In genomic region chr16:87582966-87583325, GRCh38 we compare ENCODE assay signal across 12 cellular contexts. TPM values are rescaled to one million over a fixed set of nuclear protein-coding genes. Genes with fewer than 3 reads are reported as not detected.
DNase-seq lines count a peak whose midpoint lies in the region; ATAC-seq, FAIRE-seq and TF ChIP-seq lines count a peak whose summit lies in the region.
"Had no signal": no experiment of that assay in that cellular context is flagged by ENCODE, and none has a peak within 500 bp of the region (broad histone marks: within the 10 kb centered on the region; RNA-seq: fewer than 3 reads in every experiment).

No MANE protein-coding gene starts in this region.

- peak overlapping the region; percentile 62 for H2AFZ ChIP-seq in astrocyte (ENCODE audit: low read depth, low read length)
- H2AFZ ChIP-seq in HepG2 (ENCODE audit: low read length): no peak overlapping the region

- H3K79me2 ChIP-seq in astrocyte (ENCODE audit: insufficient read depth, low read length) (no peaks in the 10 kb centered on the region), HepG2 (ENCODE audit: insufficient read depth, low read length) (no peaks in the 10 kb centered on the region)

- TF ChIP-seq RAD21 in A549 (conservative IDR thresholded peaks at IDR 0.05 in 1 of 2, IDR thresholded peaks at IDR 0.05 in 1 of 2) (no peak), HepG2 (CRISPR knock-in tag; IDR thresholded peaks at IDR 0.05) (no peak)

- H3K27ac Mint-ChIP-seq in astrocyte (ENCODE audit: unreplicated experiment): peak overlapping the region; percentile 87
- H3K27ac Mint-ChIP-seq: activated naive CD8-positive, alpha-beta T cell had no signal

- peaks cover 7% of the 10 kb centered on the region for H3K9me3 Mint-ChIP-seq in astrocyte (ENCODE audit: unreplicated experiment)

- H3K27ac ChIP-seq in A549: peak overlapping the region; percentile 84 to 89
- H3K27ac ChIP-seq in astrocyte (ENCODE audit: low read depth, low read length): peak overlapping the region; percentile 97
- no peak overlapping the region for H3K27ac ChIP-seq in HepG2 (ENCODE audit: extremely low read length, insufficient read depth, low read length)
- H3K27ac ChIP-seq in skeletal muscle tissue (ENCODE audit: low read depth, low read length): peak overlapping the region; percentile 76

- no peak for TF ChIP-seq EP300 in A549 (IDR thresholded peaks at IDR 0.05)
- TF ChIP-seq EP300 in HepG2 (IDR thresholded peaks at IDR 0.05; ENCODE audit: low read depth in 2 of 2, low read length in 2 of 2): no peak
- no peak for TF ChIP-seq EP300 in HepG2 (CRISPR knock-in tag; IDR thresholded peaks at IDR 0.05; ENCODE audit: borderline replicate concordance)

- H3K36me3 ChIP-seq in astrocyte (ENCODE audit: insufficient read depth, low read length) (no peaks in the 10 kb centered on the region), HepG2 (replicated peaks in 1 of 2; ENCODE audit: control insufficient read depth in 1 of 2, insufficient read depth in 2 of 2, low read length in 2 of 2) (no peaks in the 10 kb centered on the region), skeletal muscle tissue (ENCODE audit: control insufficient read depth in 3 of 3, insufficient read depth in 3 of 3, low read length in 3 of 3) (no peaks in the 10 kb centered on the region)

- no peak for FAIRE-seq in A549 (lab: Jason Lieb, UNC)
- FAIRE-seq in astrocyte (lab: Jason Lieb, UNC): peak; percentile 63
- FAIRE-seq in HepG2 (lab: Jason Lieb, UNC): no peak

- H3K27me3 ChIP-seq in astrocyte (ENCODE audit: insufficient read depth, low read length): peaks cover 3% of the 10 kb centered on the region
- peaks cover 27 to 79% of the 10 kb centered on the region in 2 experiments for H3K27me3 ChIP-seq in HepG2 (ENCODE audit: control insufficient read depth in 1 of 2, insufficient read depth in 2 of 2, low read length in 2 of 2)
- H3K27me3 ChIP-seq in skeletal muscle tissue (ENCODE audit: control insufficient read depth in 3 of 3, insufficient read depth in 3 of 3, low read length in 3 of 3): peaks cover 12 to 36% (median 32%) of the 10 kb centered on the region in 3 donors

- H3K4me1 Mint-ChIP-seq in astrocyte (ENCODE audit: low read depth, unreplicated experiment): peaks cover 38% of the 10 kb centered on the region

- BruUV-seq in HepG2 (replicated peaks; lab: Mats Ljungman, UMichigan): no TSS peak

- H3K9me3 ChIP-seq in A549 (no peaks in the 10 kb centered on the region), astrocyte (ENCODE audit: insufficient read depth, low read depth, low read length) (no peaks in the 10 kb centered on the region), HepG2 (ENCODE audit: low read length) (no peaks in the 10 kb centered on the region), skeletal muscle tissue (ENCODE audit: control insufficient read depth in 3 of 3, low read length in 3 of 3) (no peaks in the 10 kb centered on the region)

- in situ Hi-C loops in HepG2 (cut with HindIII; ENCODE audit: extremely low pct_ligation_motif_present, low pct_unique_long_range_greater_than_20kb): no loop called here

- no peak for ATAC-seq in A549
- no peak for ATAC-seq in HepG2

- WGBS in A549 (ENCODE audit: missing lambda C conversion rate): 72% methylated on average over 2 of the region's 2 CpGs
- 7% methylated on average over 2 of the region's 2 CpGs for WGBS in HepG2 (ENCODE audit: low lambda C conversion rate)

- H4K20me1 ChIP-seq in astrocyte (ENCODE audit: insufficient read depth, low read length) (no peaks in the 10 kb centered on the region), HepG2 (ENCODE audit: insufficient read depth, low read length) (no peaks in the 10 kb centered on the region)

- POLR2A ChIA-PET in A549 (lab: Yijun Ruan, JAX): interaction anchor here (0.6 to 1.8 kb wide), 4 partner anchors 8 to 199 kb away, joined by 3 to 6 read pairs (median 4); partner anchors contain the start of gene FBXO31
- POLR2A ChIA-PET in HepG2 (lab: Yijun Ruan, JAX): interaction anchor here (1.6 kb wide), 1 partner anchor 12 kb away, joined by 6 read pairs; no protein-coding TSS in a partner anchor

- H3K36me3 Mint-ChIP-seq in astrocyte (ENCODE audit: low read depth, unreplicated experiment): no peaks in the 10 kb centered on the region
- H3K36me3 Mint-ChIP-seq: activated naive CD8-positive, alpha-beta T cell had no signal

- TF ChIP-seq POLR2A in A549 (IDR thresholded peaks at IDR 0.05; ENCODE audit: low read length) (no peak), HepG2 (IDR thresholded peaks at IDR 0.05; ENCODE audit: insufficient read depth in 1 of 2, low read depth in 2 of 2, low read length in 2 of 2) (no peak)

- intact Hi-C loops in HepG2 (cut with micrococcal nuclease; ENCODE audit: unreplicated experiment): no loop called here

- H3K4me2 ChIP-seq in A549: peak overlapping the region; percentile 79
- peak overlapping the region; percentile 78 for H3K4me2 ChIP-seq in astrocyte (ENCODE audit: low read length)
- H3K4me2 ChIP-seq in HepG2 (ENCODE audit: low read depth, low read length): no peak overlapping the region

- H3K27me3 Mint-ChIP-seq in astrocyte (ENCODE audit: low read depth, unreplicated experiment): peaks cover 6% of the 10 kb centered on the region

- H3K9ac ChIP-seq in astrocyte (ENCODE audit: low read length) (peak overlapping the region; percentile 85), HepG2 (ENCODE audit: insufficient read depth, low read depth, low read length) (no peak overlapping the region), skeletal muscle tissue (ENCODE audit: low read depth in 1 of 3, low read length in 3 of 3) (peak overlapping the region in 1 of 3 donors; percentile 74)

- H3K4me3 ChIP-seq in A549: no peak overlapping the region
- H3K4me3 ChIP-seq in astrocyte (ENCODE audit: insufficient read depth, low read depth, low read length): no peak overlapping the region
- H3K4me3 ChIP-seq in HepG2 (replicated peaks in 1 of 3; ENCODE audit: insufficient read depth in 1 of 3, low read depth in 2 of 3, low read length in 3 of 3): no peak overlapping the region
- no peak overlapping the region for H3K4me3 ChIP-seq in skeletal muscle tissue (ENCODE audit: low read length in 3 of 3)

- peak overlapping the region; percentile 34 for H3K4me3 Mint-ChIP-seq in astrocyte (ENCODE audit: unreplicated experiment)
- H3K4me3 Mint-ChIP-seq: activated naive CD8-positive, alpha-beta T cell had no signal

- no peak for TF ChIP-seq CTCF in A549 (IDR thresholded peaks at IDR 0.05)
- no peak for TF ChIP-seq CTCF in astrocyte (IDR thresholded peaks at IDR 0.05; ENCODE audit: insufficient read depth, low read depth, low read length)
- TF ChIP-seq CTCF in HepG2 (CRISPR knock-in tag; IDR thresholded peaks at IDR 0.05): no peak

- H3K4me1 ChIP-seq in A549 (peaks cover 38% of the 10 kb centered on the region), astrocyte (ENCODE audit: insufficient read depth, low read length) (peaks cover 34% of the 10 kb centered on the region), HepG2 (ENCODE audit: insufficient read depth, low read length) (peaks cover 20% of the 10 kb centered on the region), skeletal muscle tissue (ENCODE audit: control insufficient read depth in 3 of 3, insufficient read depth in 3 of 3, low read length in 3 of 3) (peaks cover 9 to 23% (median 16%) of the 10 kb centered on the region in 3 donors)

- DNase-seq in A549 (ENCODE audit: low read depth in 1 of 2, low spot score in 1 of 2) (no peak), astrocyte (ENCODE audit: low read depth) (no peak), HepG2 (ENCODE audit: low spot score) (no peak), iPS-NIHi11 (ENCODE audit: low spot score) (no peak), Kasumi-1 (lab: John Stamatoyannopoulos, UW) (no peak), NCI-H446 treated with DMSO at 0.1 percent for 48 hours (lab: John Stamatoyannopoulos, UW) (no peak)
- DNase-seq in activated CD4-positive, alpha-beta T cell treated with anti-CD3 and anti-CD28 coated beads for 1 hour: no peak
- DNase-seq: activated CD4-positive, CD25-positive, alpha-beta regulatory T cell; Calu3 had no signal

- CTCF ChIA-PET in A549 (lab: Yijun Ruan, JAX): interaction anchor here (1.1 to 4.1 kb wide), 8 partner anchors 11 to 186 kb away, joined by 3 to 53 read pairs (median 5); no protein-coding TSS in a partner anchor
- CTCF ChIA-PET in HepG2 (lab: Yijun Ruan, JAX; ENCODE audit: low intra/inter-chr PET ratio, low total read pairs): no interaction called here

TF ChIP-seq in A549, 52 proteins besides CTCF, POLR2A, EP300 and RAD21 (continues in another document):
- TF ChIP-seq KDM1A (IDR thresholded peaks at IDR 0.05; ENCODE audit: low read depth): peak; percentile 80; the same call in 1 of the 2 replicates

TF ChIP-seq in HepG2, 621 proteins besides CTCF, POLR2A, EP300 and RAD21 (continues in another document):
- TF ChIP-seq MTF2 (CRISPR knock-in tag; IDR thresholded peaks at IDR 0.05; ENCODE audit: borderline replicate concordance): 0 out of 2 replicates have a peak, but pooled peaks have one; percentile 12

RNA-seq across cellular contexts. Expression of gene JPH3, which starts 19.4 kb away (rescaled TPM):
- polyA plus RNA-seq in A549 (2011; rRNA removed): 0.36 and 0.38 TPM in 2 replicates
- 0.66 and 0.96 TPM in 2 replicates for polyA plus RNA-seq in A549 (2012; cell fraction: cytosol; rRNA removed)
- 0.80 and 0.91 TPM in 2 replicates for polyA plus RNA-seq in A549 (2012; cell fraction: nucleus; rRNA removed)
- 1.4 to 1.6 TPM (median 1.4 TPM) in 3 replicates for polyA plus RNA-seq in A549 (2017; fragmentation: RNase III; extraction: RNeasy Plus Mini Kit Qiagen cat#74134 plus additional on column Dnase treatment)
- polyA minus RNA-seq in A549 (2011; rRNA and poly(A)+ RNA removed): 0.17 and 0.58 TPM in 2 replicates
- total RNA-seq in astrocyte: 8.6 and 9.3 TPM in 2 replicates
- not detected in 2 replicates for total RNA-seq in HepG2 (2016; rRNA removed; fragmentation: Illumina TruSeq; extraction: Trizol)
- total RNA-seq in HepG2 (2016; cell fraction: cytosol; rRNA removed; fragmentation: Illumina TruSeq; extraction: Trizol; ENCODE audit: low read depth): not detected in 2 replicates
- not detected in 2 replicates for total RNA-seq in HepG2 (2016; cell fraction: insoluble cytoplasmic fraction; rRNA removed; fragmentation: Illumina TruSeq; extraction: Trizol)
- total RNA-seq in HepG2 (2016; cell fraction: membrane; rRNA removed; fragmentation: Illumina TruSeq; extraction: Trizol): not detected in 2 replicates
- total RNA-seq in HepG2 (2016; cell fraction: nucleus; rRNA removed; fragmentation: Illumina TruSeq; extraction: Trizol): not detected in 2 replicates
- not detected in 2 replicates for polyA plus RNA-seq in HepG2 (2011; rRNA removed)
- polyA plus RNA-seq in HepG2 (2011; cell fraction: cytosol; rRNA removed): not detected in 2 replicates
- polyA plus RNA-seq in HepG2 (2011; cell fraction: nucleus; rRNA removed): not detected in 2 replicates
- polyA plus RNA-seq in HepG2 (2012): 0.07 and 0.08 TPM in 2 replicates
- not detected in 2 replicates for polyA plus RNA-seq in HepG2 (2016; cell fraction: cytosol; fragmentation: Illumina TruSeq; extraction: Trizol; ENCODE audit: low read depth)
- not detected in 2 replicates for polyA plus RNA-seq in HepG2 (2016; cell fraction: insoluble cytoplasmic fraction; fragmentation: Illumina TruSeq; extraction: Trizol; ENCODE audit: low read depth)
- polyA plus RNA-seq in HepG2 (2016; cell fraction: membrane; fragmentation: Illumina TruSeq; extraction: Trizol; ENCODE audit: low read depth): not detected in 2 replicates
- not detected in 2 replicates for polyA plus RNA-seq in HepG2 (2016; cell fraction: nucleus; fragmentation: Illumina TruSeq; extraction: Trizol; ENCODE audit: insufficient read depth, low read depth)
- 0.07 TPM in 1 of 2 replicates, not detected in the other for polyA minus RNA-seq in HepG2 (2011; rRNA and poly(A)+ RNA removed; ENCODE audit: low replicate concordance)
- not detected in 2 replicates for polyA minus RNA-seq in HepG2 (2011; cell fraction: cytosol; rRNA and poly(A)+ RNA removed)
- polyA minus RNA-seq in HepG2 (2011; cell fraction: nucleus; rRNA and poly(A)+ RNA removed): not detected in 2 replicates
- not detected for total RNA-seq in skeletal muscle tissue
- total RNA-seq: mononuclear cell had no signal

Comparison
In these comparisons a context has a peak if more than half of its experiments do, and no peak if none do; other contexts are left out.
1. Of the 38 proteins assayed by ChIP-seq in both HepG2 and A549: peak only in HepG2: none; only in A549: KDM1A; in both: none; in neither: 37.